Comparison of ENCODE assay signal across 19 cellular contexts in genomic region chr4:5712931-5713330, GRCh38. TPM values are rescaled to one million over a fixed set of nuclear protein-coding genes. Genes with fewer than 3 reads are reported as not detected.
A peak's percentile ranks its signal among the peaks of the same experiment; 100 is the strongest.
DNase-seq lines count a peak whose midpoint lies in the region; ATAC-seq, FAIRE-seq and TF ChIP-seq lines count a peak whose summit lies in the region.
"Had no signal": no experiment of that assay in that cellular context is flagged by ENCODE, and none has a peak within 500 bp of the region (broad histone marks: within the 10 kb centered on the region; RNA-seq: fewer than 3 reads in every experiment).

No MANE protein-coding gene starts in this region.

- no peak overlapping the region for H3K27ac Mint-ChIP-seq in osteocyte (ENCODE audit: unreplicated experiment)
- H3K27ac Mint-ChIP-seq in effector memory CD8-positive, alpha-beta T cell = no peak overlapping the region
- H3K27ac Mint-ChIP-seq: activated CD8-positive, alpha-beta T cell treated with anti-CD3 and anti-CD28 coated beads, Interleukin-2, amount 10 ng/mL, durations not matched to agents 7 days and 5 days; CD4-positive, CD25-positive, alpha-beta regulatory T cell had no signal

- H3K4me3 ChIP-seq in fibroblast of lung (replicated peaks in 1 of 4; ENCODE audit: control extremely low read depth in 1 of 4, insufficient read depth in 1 of 4, low read depth in 3 of 4, low read length in 4 of 4) = peak overlapping the region in 2 of 4 experiments; percentile 71 to 76
- H3K4me3 ChIP-seq: mucosa of descending colon, SJSA1 had no signal

- peaks cover 2% of the 10 kb centered on the region for H3K36me3 ChIP-seq in fibroblast of lung (ENCODE audit: control insufficient read depth, insufficient read depth, low read length)

- H3K4me3 Mint-ChIP-seq in osteocyte (ENCODE audit: unreplicated experiment) = peak overlapping the region; percentile 61
- H3K4me3 Mint-ChIP-seq in effector memory CD8-positive, alpha-beta T cell = peak overlapping the region in 1 of 2 donors; percentile 5
- H3K4me3 Mint-ChIP-seq: activated CD8-positive, alpha-beta T cell treated with anti-CD3 and anti-CD28 coated beads, Interleukin-2, amount 10 ng/mL, durations not matched to agents 7 days and 5 days had no signal

- H3K4me1 ChIP-seq in fibroblast of lung (ENCODE audit: control insufficient read depth, extremely low read depth, insufficient read depth, low read length) = peaks cover 11% of the 10 kb centered on the region

- TF ChIP-seq CTCF in fibroblast of lung (conservative IDR thresholded peaks at IDR 0.05 in 1 of 2, IDR thresholded peaks at IDR 0.05 in 1 of 2; ENCODE audit: low read depth in 1 of 2, low read length in 2 of 2) (no peak), osteocyte (IDR thresholded peaks at IDR 0.05) (no peak)

- TF ChIP-seq POLR2A in GM12892 (IDR thresholded peaks at IDR 0.05; ENCODE audit: low read depth, low read length) = no peak

- no peaks in the 10 kb centered on the region for H3K27me3 ChIP-seq in fibroblast of lung (ENCODE audit: control insufficient read depth, insufficient read depth, low read length)
- H3K27me3 ChIP-seq: ascending aorta, SJSA1, tibial artery had no signal

- H3K4me1 Mint-ChIP-seq in osteocyte (ENCODE audit: unreplicated experiment) = peaks cover 37% of the 10 kb centered on the region
- peaks cover 5 to 7% of the 10 kb centered on the region in 2 donors for H3K4me1 Mint-ChIP-seq in effector memory CD8-positive, alpha-beta T cell (ENCODE audit: low read depth in 2 of 2)

- DNase-seq in GM12892 (ENCODE audit: insufficient read length) (no peak), RCC 7860 (ENCODE audit: low spot score) (peak; percentile 21), fibroblast of lung (ENCODE audit: low read depth in 2 of 2) (no peak), osteocyte (ENCODE audit: extremely low spot score, unreplicated experiment) (no peak), Kasumi-1 (lab: John Stamatoyannopoulos, UW) (no peak), NOMO-1 (lab: John Stamatoyannopoulos, UW; ENCODE audit: unreplicated experiment in 2 of 2) (no peak)
- DNase-seq in effector memory CD8-positive, alpha-beta T cell = no peak
- no peak for DNase-seq in effector CD4-positive, alpha-beta T cell
- DNase-seq: activated CD8-positive, alpha-beta T cell treated with anti-CD3 and anti-CD28 coated beads, Interleukin-2, amount 10 ng/mL, durations not matched to agents 7 days and 5 days; activated effector memory CD4-positive, alpha-beta T cell treated with Interleukin-2 at 50 U/mL for 16 hours; CD4-positive, CD25-positive, alpha-beta regulatory T cell; DND-41; mucosa of descending colon; MV-4-11; NCI-H2171; tibial artery had no signal

- no peaks in the 10 kb centered on the region for H3K9me3 ChIP-seq in fibroblast of lung (ENCODE audit: control insufficient read depth, insufficient read depth, low read depth, low read length)
- H3K9me3 ChIP-seq: SJSA1 had no signal

- no peak overlapping the region for H3K9ac ChIP-seq in fibroblast of lung (ENCODE audit: insufficient read depth, low read length)

- FAIRE-seq in GM12892 (lab: Jason Lieb, UNC) (peak; percentile 40), RCC 7860 (lab: Jason Lieb, UNC) (no peak)
- FAIRE-seq: islet of Langerhans had no signal

- H3K27ac ChIP-seq in fibroblast of lung (ENCODE audit: insufficient read depth, low read length) = no peak overlapping the region
- H3K27ac ChIP-seq: ascending aorta, tibial artery had no signal

- H3K27me3 Mint-ChIP-seq in osteocyte (ENCODE audit: unreplicated experiment) = no peaks in the 10 kb centered on the region
- peaks cover 28 to 40% of the 10 kb centered on the region in 2 donors for H3K27me3 Mint-ChIP-seq in effector memory CD8-positive, alpha-beta T cell

- no peaks in the 10 kb centered on the region for H4K20me1 ChIP-seq in fibroblast of lung (ENCODE audit: control insufficient read depth, extremely low read depth, insufficient read depth, low read length)

- no peak overlapping the region for H2AFZ ChIP-seq in fibroblast of lung (ENCODE audit: low read length)

- peaks cover 52% of the 10 kb centered on the region for H3K79me2 ChIP-seq in fibroblast of lung (ENCODE audit: control insufficient read depth, insufficient read depth, low read length)

- H3K9me3 Mint-ChIP-seq in osteocyte (ENCODE audit: unreplicated experiment) = peaks cover 6% of the 10 kb centered on the region
- H3K9me3 Mint-ChIP-seq in effector memory CD8-positive, alpha-beta T cell = no peaks in the 10 kb centered on the region

- peak overlapping the region; percentile 74 for H3K4me2 ChIP-seq in fibroblast of lung (ENCODE audit: extremely low read depth, insufficient read depth, low read length)

- no peak for ATAC-seq in effector memory CD8-positive, alpha-beta T cell (replicated peaks)
- ATAC-seq: activated CD8-positive, alpha-beta T cell treated with anti-CD3 and anti-CD28 coated beads, Interleukin-2, amount 10 ng/mL, durations not matched to agents 7 days and 5 days; mucosa of descending colon had no signal

- peaks cover 20% of the 10 kb centered on the region for H3K36me3 Mint-ChIP-seq in osteocyte (ENCODE audit: unreplicated experiment)
- H3K36me3 Mint-ChIP-seq in effector memory CD8-positive, alpha-beta T cell (ENCODE audit: insufficient read depth) = peaks cover 3% of the 10 kb centered on the region

RNA-seq across cellular contexts. Expression of gene EVC, which starts 1.9 kb away (rescaled TPM):
- polyA plus RNA-seq in GM12892 (2012; ENCODE audit: missing spikeins) = 5.2 TPM
- total RNA-seq in fibroblast of lung (24.4 and 39.0 TPM in 2 replicates), osteocyte (40.9 and 41.6 TPM in 2 replicates)
- polyA plus RNA-seq in fibroblast of lung = 4.9 and 6.1 TPM in 2 replicates
- polyA plus RNA-seq in fibroblast of lung (2012) = 10.2 and 13.0 TPM in 2 replicates
- 21.1 and 22.1 TPM in 2 replicates for polyA minus RNA-seq in fibroblast of lung (ENCODE audit: low replicate concordance)

RNA-seq across cellular contexts. Expression of gene EVC2, which starts 4.6 kb away (rescaled TPM):
- 0.61 TPM for polyA plus RNA-seq in GM12892 (2012; ENCODE audit: missing spikeins)
- 15.9 and 16.5 TPM in 2 replicates for total RNA-seq in fibroblast of lung
- polyA plus RNA-seq in fibroblast of lung = 1.3 and 1.4 TPM in 2 replicates
- 3.5 and 4.1 TPM in 2 replicates for polyA plus RNA-seq in fibroblast of lung (2012)
- polyA minus RNA-seq in fibroblast of lung (ENCODE audit: low replicate concordance) = 2.5 and 7.8 TPM in 2 replicates
- 3.1 and 3.5 TPM in 2 replicates for total RNA-seq in osteocyte
